In genomic region chr2:190867832-190868231, GRCh38 we compare ENCODE assay signal across 26 cellular contexts.
"Had no signal": no experiment of that assay in that cellular context is flagged by ENCODE, and none has a peak within 500 bp of the region (broad histone marks: within the 10 kb centered on the region; RNA-seq: fewer than 3 reads in every experiment).

No MANE protein-coding gene starts in this region.

- H2AFZ ChIP-seq: parathyroid adenoma had no signal

- ATAC-seq: esophagus mucosa, foreskin keratinocyte, heart right ventricle, mucosa of descending colon had no signal

- H3K9me3 ChIP-seq: adrenal gland, left lung, lower lobe of right lung, right atrium auricular region, testis, upper lobe of left lung, vagina had no signal

- DNase-seq: activated CD4-positive, alpha-beta T cell treated with anti-CD3 and anti-CD28 coated beads for 4 hours; activated CD4-positive, alpha-beta T cell treated with anti-CD3 and anti-CD28 coated beads, Interleukin-2, amount 50 U/mL, for 4 hours; activated effector memory CD4-positive, alpha-beta T cell treated with Interleukin-2 at 50 U/mL for 16 hours; activated naive CD4-positive, alpha-beta T cell treated with Interleukin-2 at 50 U/mL for 16 hours; activated T-cell treated with anti-CD3 and anti-CD28 coated beads for 4 hours; endodermal cell; foreskin keratinocyte; heart right ventricle; left lung; lower lobe of right lung; mucosa of descending colon; spleen; stimulated activated CD4-positive, alpha-beta T cell treated with anti-CD3 and anti-CD28 coated beads, Interleukin-2, amount 100 ng/mL, for 48 hours; stimulated activated naive CD4-positive, alpha-beta T cell treated with Interleukin-2 at 50 U/mL for 16 hours; SW 1271; T-helper 9 cell; testis; upper lobe of left lung had no signal

- H3K79me2 ChIP-seq: parathyroid adenoma had no signal

- H3K36me3 ChIP-seq: adrenal gland, brain microvascular endothelial cell, heart right ventricle, left lung, lower lobe of right lung, right atrium auricular region, spleen, upper lobe of left lung, vagina had no signal

- FAIRE-seq: TTC549 had no signal

- H3K4me1 ChIP-seq: foreskin keratinocyte, testis, vagina had no signal

- H3K27ac ChIP-seq: adrenal gland, brain microvascular endothelial cell, foreskin keratinocyte, heart right ventricle, lower lobe of right lung, parathyroid adenoma, spleen, testis, upper lobe of left lung, vagina, VCaP had no signal

- H3K9ac ChIP-seq: parathyroid adenoma had no signal

- H3K27me3 ChIP-seq: adrenal gland, brain microvascular endothelial cell, foreskin keratinocyte, heart right ventricle, left lung, right atrium auricular region, spleen, testis, upper lobe of left lung, vagina had no signal

- H3K4me3 ChIP-seq: adrenal gland, heart right ventricle, left lung, lower lobe of right lung, mucosa of descending colon, right atrium auricular region, spleen, testis, upper lobe of left lung, vagina had no signal
